Comparison of ENCODE assay signal across 1 cellular context in the genomic region with DNA sequence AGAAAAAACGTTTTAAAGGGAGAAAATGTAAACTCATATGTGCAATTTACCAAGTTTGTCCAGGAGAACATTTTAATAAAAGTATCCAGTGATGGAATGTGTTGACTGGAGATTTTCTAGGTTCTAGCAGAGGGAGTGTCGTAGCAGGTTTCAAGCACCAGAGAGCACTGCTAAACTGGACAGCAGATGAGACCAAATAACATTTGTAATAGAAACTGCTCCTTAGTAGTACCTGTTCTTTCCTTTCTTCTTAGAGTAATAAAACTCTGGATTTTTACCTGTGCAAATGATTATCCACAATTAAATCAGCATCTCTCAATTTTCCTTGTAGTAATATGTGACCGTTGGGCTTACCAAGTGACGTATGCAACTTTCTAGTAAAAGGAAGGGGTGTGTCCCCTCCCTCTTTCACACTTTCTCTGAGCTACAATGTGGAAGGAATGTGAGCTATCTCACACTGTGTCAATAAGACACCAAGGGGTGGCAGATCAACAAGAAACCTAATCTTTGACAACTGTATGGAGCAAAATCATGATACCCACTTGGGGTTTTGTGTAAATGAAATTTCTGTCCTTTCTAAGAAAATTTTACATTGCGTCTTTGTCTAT.
TF ChIP-seq lines count a peak whose summit lies in the region.

No MANE protein-coding gene starts in this region.

TF ChIP-seq in SK-N-SH treated with all-trans-retinoic acid at 6 μM for 48 hours, 23 proteins besides CTCF, POLR2A, EP300 and RAD21 (continued from another document):
- TF ChIP-seq, protein P1, sequence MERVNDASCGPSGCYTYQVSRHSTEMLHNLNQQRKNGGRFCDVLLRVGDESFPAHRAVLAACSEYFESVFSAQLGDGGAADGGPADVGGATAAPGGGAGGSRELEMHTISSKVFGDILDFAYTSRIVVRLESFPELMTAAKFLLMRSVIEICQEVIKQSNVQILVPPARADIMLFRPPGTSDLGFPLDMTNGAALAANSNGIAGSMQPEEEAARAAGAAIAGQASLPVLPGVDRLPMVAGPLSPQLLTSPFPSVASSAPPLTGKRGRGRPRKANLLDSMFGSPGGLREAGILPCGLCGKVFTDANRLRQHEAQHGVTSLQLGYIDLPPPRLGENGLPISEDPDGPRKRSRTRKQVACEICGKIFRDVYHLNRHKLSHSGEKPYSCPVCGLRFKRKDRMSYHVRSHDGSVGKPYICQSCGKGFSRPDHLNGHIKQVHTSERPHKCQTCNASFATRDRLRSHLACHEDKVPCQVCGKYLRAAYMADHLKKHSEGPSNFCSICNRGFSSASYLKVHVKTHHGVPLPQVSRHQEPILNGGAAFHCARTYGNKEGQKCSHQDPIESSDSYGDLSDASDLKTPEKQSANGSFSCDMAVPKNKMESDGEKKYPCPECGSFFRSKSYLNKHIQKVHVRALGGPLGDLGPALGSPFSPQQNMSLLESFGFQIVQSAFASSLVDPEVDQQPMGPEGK (CRISPR knock-in tag; IDR thresholded peaks at IDR 0.05; ENCODE audit: borderline replicate concordance) = no peak
- TF ChIP-seq, protein P2, sequence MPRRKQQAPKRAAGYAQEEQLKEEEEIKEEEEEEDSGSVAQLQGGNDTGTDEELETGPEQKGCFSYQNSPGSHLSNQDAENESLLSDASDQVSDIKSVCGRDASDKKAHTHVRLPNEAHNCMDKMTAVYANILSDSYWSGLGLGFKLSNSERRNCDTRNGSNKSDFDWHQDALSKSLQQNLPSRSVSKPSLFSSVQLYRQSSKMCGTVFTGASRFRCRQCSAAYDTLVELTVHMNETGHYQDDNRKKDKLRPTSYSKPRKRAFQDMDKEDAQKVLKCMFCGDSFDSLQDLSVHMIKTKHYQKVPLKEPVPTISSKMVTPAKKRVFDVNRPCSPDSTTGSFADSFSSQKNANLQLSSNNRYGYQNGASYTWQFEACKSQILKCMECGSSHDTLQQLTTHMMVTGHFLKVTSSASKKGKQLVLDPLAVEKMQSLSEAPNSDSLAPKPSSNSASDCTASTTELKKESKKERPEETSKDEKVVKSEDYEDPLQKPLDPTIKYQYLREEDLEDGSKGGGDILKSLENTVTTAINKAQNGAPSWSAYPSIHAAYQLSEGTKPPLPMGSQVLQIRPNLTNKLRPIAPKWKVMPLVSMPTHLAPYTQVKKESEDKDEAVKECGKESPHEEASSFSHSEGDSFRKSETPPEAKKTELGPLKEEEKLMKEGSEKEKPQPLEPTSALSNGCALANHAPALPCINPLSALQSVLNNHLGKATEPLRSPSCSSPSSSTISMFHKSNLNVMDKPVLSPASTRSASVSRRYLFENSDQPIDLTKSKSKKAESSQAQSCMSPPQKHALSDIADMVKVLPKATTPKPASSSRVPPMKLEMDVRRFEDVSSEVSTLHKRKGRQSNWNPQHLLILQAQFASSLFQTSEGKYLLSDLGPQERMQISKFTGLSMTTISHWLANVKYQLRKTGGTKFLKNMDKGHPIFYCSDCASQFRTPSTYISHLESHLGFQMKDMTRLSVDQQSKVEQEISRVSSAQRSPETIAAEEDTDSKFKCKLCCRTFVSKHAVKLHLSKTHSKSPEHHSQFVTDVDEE (CRISPR knock-in tag; IDR thresholded peaks at IDR 0.05) = no peak
- TF ChIP-seq CSDC2 (CRISPR knock-in tag; IDR thresholded peaks at IDR 0.05) (no peak), ZC3H10 (CRISPR knock-in tag; IDR thresholded peaks at IDR 0.05) (no peak), PPARA (CRISPR knock-in tag; IDR thresholded peaks at IDR 0.05; ENCODE audit: borderline replicate concordance) (no peak), ZFP3 (CRISPR knock-in tag; IDR thresholded peaks at IDR 0.05) (no peak), OSR1 (CRISPR knock-in tag; IDR thresholded peaks at IDR 0.05) (no peak), BACH2 (CRISPR knock-in tag; IDR thresholded peaks at IDR 0.05; ENCODE audit: borderline replicate concordance) (no peak), ISL1 (CRISPR knock-in tag; IDR thresholded peaks at IDR 0.05) (no peak), ZNF70 (CRISPR knock-in tag; IDR thresholded peaks at IDR 0.05) (no peak)
- TF ChIP-seq, protein P3, sequence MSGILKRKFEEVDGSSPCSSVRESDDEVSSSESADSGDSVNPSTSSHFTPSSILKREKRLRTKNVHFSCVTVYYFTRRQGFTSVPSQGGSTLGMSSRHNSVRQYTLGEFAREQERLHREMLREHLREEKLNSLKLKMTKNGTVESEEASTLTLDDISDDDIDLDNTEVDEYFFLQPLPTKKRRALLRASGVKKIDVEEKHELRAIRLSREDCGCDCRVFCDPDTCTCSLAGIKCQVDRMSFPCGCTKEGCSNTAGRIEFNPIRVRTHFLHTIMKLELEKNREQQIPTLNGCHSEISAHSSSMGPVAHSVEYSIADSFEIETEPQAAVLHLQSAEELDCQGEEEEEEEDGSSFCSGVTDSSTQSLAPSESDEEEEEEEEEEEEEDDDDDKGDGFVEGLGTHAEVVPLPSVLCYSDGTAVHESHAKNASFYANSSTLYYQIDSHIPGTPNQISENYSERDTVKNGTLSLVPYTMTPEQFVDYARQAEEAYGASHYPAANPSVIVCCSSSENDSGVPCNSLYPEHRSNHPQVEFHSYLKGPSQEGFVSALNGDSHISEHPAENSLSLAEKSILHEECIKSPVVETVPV (CRISPR knock-in tag; IDR thresholded peaks at IDR 0.05) = no peak
